Comparison of ENCODE assay signal across 19 cellular contexts in genomic region chr4:37463033-37463432, GRCh38.
DNase-seq lines count a peak whose midpoint lies in the region; ATAC-seq, FAIRE-seq and TF ChIP-seq lines count a peak whose summit lies in the region.
"Had no signal": no experiment of that assay in that cellular context is flagged by ENCODE, and none has a peak within 500 bp of the region (broad histone marks: within the 10 kb centered on the region; RNA-seq: fewer than 3 reads in every experiment).

No MANE protein-coding gene starts in this region.

- no peak for FAIRE-seq in H1 (lab: Jason Lieb, UNC)
- FAIRE-seq: GM12892, HepG2, HTR-8/SVneo had no signal

- H2AFZ ChIP-seq in GM23338, result peak overlapping the region; percentile 70; the same call in 1 of the 2 replicates
- H2AFZ ChIP-seq in H1 (ENCODE audit: low read length), result peak overlapping the region; percentile 70; the same call in 1 of the 2 replicates

- H3K9me3 Mint-ChIP-seq in GM23338 (no peaks in the 10 kb centered on the region), MCF 10A (ENCODE audit: unreplicated experiment) (no peaks in the 10 kb centered on the region)
- H3K9me3 Mint-ChIP-seq: CD4-positive, CD25-positive, alpha-beta regulatory T cell had no signal

- no peaks in the 10 kb centered on the region for H3F3A ChIP-seq in GM23338 (replicated peaks; ENCODE audit: low read depth)

- H3K27ac ChIP-seq in GM23338 (ENCODE audit: low read depth), result no peak overlapping the region
- no peak overlapping the region for H3K27ac ChIP-seq in H1 (ENCODE audit: low read depth, low read length)
- H3K27ac ChIP-seq in mucosa of rectum (ENCODE audit: low read depth in 2 of 2, low read length in 2 of 2), result peak overlapping the region; percentile 85 to 88
- H3K27ac ChIP-seq in transverse colon, result peak overlapping the region; percentile 80 to 85 (median 83)
- H3K27ac ChIP-seq: BLaER1 treated with 17β-estradiol and CSF1 and Interleukin-3, amounts not matched to agents 10 nM and 100 nM had no signal

- H3K4me2 ChIP-seq in GM23338 (no peak overlapping the region), H1 (ENCODE audit: insufficient read depth in 1 of 2, low read depth in 2 of 2, low read length in 2 of 2) (no peak overlapping the region)
- H3K4me2 ChIP-seq: BLaER1 treated with 17β-estradiol and CSF1 and Interleukin-3, amounts not matched to agents 10 nM and 100 nM had no signal

- no TSS peak for BruUV-seq in MCF 10A (replicated peaks; lab: Mats Ljungman, UMichigan)

- no peak overlapping the region for H3K14ac ChIP-seq in H1 (ENCODE audit: insufficient read length)

- H3K23me2 ChIP-seq in H1 (ENCODE audit: low read depth, low read length), result no peaks in the 10 kb centered on the region

- H2BK120ac ChIP-seq in H1 (replicated peaks; ENCODE audit: low read depth, low read length), result no peak overlapping the region

- H3K36me3 Mint-ChIP-seq in GM23338 (ENCODE audit: low read depth) (no peaks in the 10 kb centered on the region), MCF 10A (ENCODE audit: insufficient read depth, unreplicated experiment) (no peaks in the 10 kb centered on the region)
- H3K36me3 Mint-ChIP-seq: CD4-positive, CD25-positive, alpha-beta regulatory T cell had no signal

- no peak overlapping the region for H3K27ac Mint-ChIP-seq in GM23338
- no peak overlapping the region for H3K27ac Mint-ChIP-seq in MCF 10A (ENCODE audit: low read depth, unreplicated experiment)
- H3K27ac Mint-ChIP-seq: CD4-positive, CD25-positive, alpha-beta regulatory T cell had no signal

- H2BK20ac ChIP-seq in H1 (ENCODE audit: low read length), result no peak overlapping the region

- no peak overlapping the region for H3K18ac ChIP-seq in H1 (ENCODE audit: extremely low read depth, low read length)

- no peak overlapping the region for H2AK5ac ChIP-seq in H1 (ENCODE audit: low read depth, low read length)

- H3K4me1 ChIP-seq in GM23338 (ENCODE audit: insufficient read depth), result 0 out of 2 replicates have a peak, but pooled peaks cover 3% of the 10 kb centered on the region
- peaks cover 0 to 3% (median 1%) of the 10 kb centered on the region in 4 experiments; a peak in 4 of 7 replicates for H3K4me1 ChIP-seq in H1 (replicated peaks in 1 of 4; ENCODE audit: control insufficient read depth in 3 of 4, insufficient read depth in 4 of 4, low read length in 3 of 4)
- H3K4me1 ChIP-seq in mucosa of rectum (ENCODE audit: control insufficient read depth in 2 of 2, insufficient read depth in 2 of 2, low read length in 2 of 2), result peaks cover 17 to 33% of the 10 kb centered on the region in 2 donors
- H3K4me1 ChIP-seq in transverse colon, result peaks cover 0 to 17% (median 10%) of the 10 kb centered on the region in 4 donors
- H3K4me1 ChIP-seq: HAP-1 had no signal

- no peak overlapping the region for H4K91ac ChIP-seq in H1 (replicated peaks; ENCODE audit: insufficient read length, low read length)

- CTCF ChIA-PET in H1 (lab: Charles Lee; ENCODE audit: partially characterized antibody) (interaction anchor here (0.9 to 1.8 kb wide), 6 partner anchors 8 to 592 kb away, joined by 3 to 7 read pairs (median 3); no protein-coding TSS in a partner anchor), MCF 10A (lab: Yijun Ruan, JAX) (interaction anchor here (0.8 kb wide), 1 partner anchor 64 kb away, joined by 5 read pairs; no protein-coding TSS in a partner anchor)

- H2BK15ac ChIP-seq in H1 (ENCODE audit: low read length), result no peak overlapping the region

- no peaks in the 10 kb centered on the region for H4K20me1 ChIP-seq in GM23338 (replicated peaks; ENCODE audit: insufficient read depth)
- no peaks in the 10 kb centered on the region for H4K20me1 ChIP-seq in H1 (replicated peaks in 1 of 2; ENCODE audit: control insufficient read depth in 1 of 2, insufficient read depth in 2 of 2, low read length in 2 of 2)
- H4K20me1 ChIP-seq: BLaER1 treated with 17β-estradiol and CSF1 and Interleukin-3, amounts not matched to agents 10 nM and 100 nM had no signal

- no peak overlapping the region for H3K4me3 ChIP-seq in GM23338
- no peak overlapping the region for H3K4me3 ChIP-seq in H1 (ENCODE audit: extremely low read depth in 1 of 4, insufficient read depth in 2 of 4, low read depth in 3 of 4, low read length in 4 of 4)
- peak overlapping the region; percentile 10 to 62 for H3K4me3 ChIP-seq in mucosa of rectum (ENCODE audit: low read length in 2 of 2)
- H3K4me3 ChIP-seq in transverse colon, result peak overlapping the region in 1 of 4 donors; percentile 23
- H3K4me3 ChIP-seq: BLaER1 treated with 17β-estradiol and CSF1 and Interleukin-3, amounts not matched to agents 10 nM and 100 nM; HAP-1 had no signal

- TF ChIP-seq RAD21 in H1 (IDR thresholded peaks at IDR 0.05 in 1 of 2, conservative IDR thresholded peaks at IDR 0.05 in 1 of 2; ENCODE audit: low read depth in 2 of 2, low read length in 2 of 2), result no peak

- no peak overlapping the region for H4K8ac ChIP-seq in H1 (ENCODE audit: extremely low read depth, insufficient read depth, low read length)

- H3K9ac ChIP-seq in H1 (replicated peaks in 1 of 4; ENCODE audit: extremely low read depth in 1 of 4, low read depth in 3 of 4, low read length in 3 of 4), result no peak overlapping the region
- H3K9ac ChIP-seq in mucosa of rectum (ENCODE audit: low read depth in 1 of 2, low read length in 2 of 2), result peak overlapping the region; percentile 41 to 49
- H3K9ac ChIP-seq: BLaER1 treated with 17β-estradiol and CSF1 and Interleukin-3, amounts not matched to agents 10 nM and 100 nM had no signal

- no peak for TF ChIP-seq EP300 in H1 (IDR thresholded peaks at IDR 0.05; ENCODE audit: borderline replicate concordance in 1 of 2, low read depth in 2 of 2, low read length in 2 of 2)
- no peak for TF ChIP-seq EP300 in transverse colon (IDR thresholded peaks at IDR 0.05; ENCODE audit: low read depth)

- DNase-seq in GM23338 (ENCODE audit: low spot score) (no peak), H1 (ENCODE audit: low read depth in 1 of 2, low spot score in 2 of 2) (no peak), transverse colon (peak; percentile 51), MCF 10A (ENCODE audit: unreplicated experiment) (no peak), OCI-M2 (lab: John Stamatoyannopoulos, UW; ENCODE audit: unreplicated experiment) (no peak), DMS153 treated with DMSO at 0.1 percent for 48 hours (lab: John Stamatoyannopoulos, UW; ENCODE audit: unreplicated experiment) (no peak)
- no peak for DNase-seq in stimulated activated naive CD4-positive, alpha-beta T cell treated with Interleukin-2 at 50 U/mL for 16 hours (lab: John Stamatoyannopoulos, UW)
- DNase-seq: ACHN; CD4-positive, CD25-positive, alpha-beta regulatory T cell; DMS153; DND-41; GDM1; GOT3 had no signal

- H3K27me3 ChIP-seq in GM23338 (ENCODE audit: insufficient read depth) (no peaks in the 10 kb centered on the region), H1 (replicated peaks in 1 of 4; ENCODE audit: control insufficient read depth in 3 of 4, extremely low read depth in 1 of 4, insufficient read depth in 3 of 4, low read length in 3 of 4) (no peaks in the 10 kb centered on the region), mucosa of rectum (ENCODE audit: control insufficient read depth in 2 of 2, insufficient read depth in 2 of 2, low read length in 2 of 2) (no peaks in the 10 kb centered on the region), transverse colon (no peaks in the 10 kb centered on the region)
- H3K27me3 ChIP-seq: BLaER1 treated with 17β-estradiol and CSF1 and Interleukin-3, amounts not matched to agents 10 nM and 100 nM had no signal

- no peak for TF ChIP-seq CTCF in GM23338 (conservative IDR thresholded peaks at IDR 0.05; ENCODE audit: low read depth in 2 of 2)
- TF ChIP-seq CTCF in H1 (IDR thresholded peaks at IDR 0.05; ENCODE audit: control extremely low read depth in 1 of 3, insufficient read depth in 1 of 3, low read depth in 1 of 3, low read length in 3 of 3), result no peak
- no peak for TF ChIP-seq CTCF in transverse colon (IDR thresholded peaks at IDR 0.05)
- no peak for TF ChIP-seq CTCF in MCF 10A (IDR thresholded peaks at IDR 0.05; ENCODE audit: unreplicated experiment)

- 0 out of 3 replicates have a peak, but pooled peaks have one; percentile 32 for ATAC-seq in GM23338
- ATAC-seq: HepG2 had no signal

- intact Hi-C loops in transverse colon (cut with DNase I; ENCODE audit: low total_unique reads) (no loop called here), MCF 10A (cut with micrococcal nuclease) (no loop called here)

- H2BK5ac ChIP-seq in H1 (ENCODE audit: low read depth, low read length), result no peak overlapping the region

- no peaks in the 10 kb centered on the region for H3K79me2 ChIP-seq in GM23338 (replicated peaks; ENCODE audit: insufficient read depth)
- no peaks in the 10 kb centered on the region for H3K79me2 ChIP-seq in H1 (ENCODE audit: control insufficient read depth in 1 of 2, insufficient read depth in 2 of 2, low read length in 2 of 2)

- no peak overlapping the region for H3K4me3 Mint-ChIP-seq in GM23338
- no peak overlapping the region for H3K4me3 Mint-ChIP-seq in MCF 10A (ENCODE audit: unreplicated experiment)
- H3K4me3 Mint-ChIP-seq: CD4-positive, CD25-positive, alpha-beta regulatory T cell had no signal

- in situ Hi-C loops in transverse colon (cut with MboI; ENCODE audit: low pct_ligation_motif_present in 1 of 4, low pct_unique_long_range_greater_than_20kb in 1 of 4, low sequenced_read_pairs in 3 of 4), result no loop called here

- POLR2A ChIA-PET in H1 (lab: Charles Lee; ENCODE audit: partially characterized antibody) (no interaction called here), MCF 10A (lab: Yijun Ruan, JAX) (no interaction called here)

- TF ChIP-seq POLR2A in H1 (IDR thresholded peaks at IDR 0.05; ENCODE audit: control extremely low read depth in 1 of 2, low read depth in 2 of 2, low read length in 2 of 2), result no peak
- TF ChIP-seq POLR2A in transverse colon (IDR thresholded peaks at IDR 0.05), result no peak

- no peak overlapping the region for H3K4ac ChIP-seq in H1 (replicated peaks; ENCODE audit: insufficient read length, low read depth, low read length)

- 95% methylated on average over 4 of the region's 4 CpGs; no CpG with 5 or more reads in 1 of the 2 experiments for WGBS in H1 (ENCODE audit: extremely low coverage in 1 of 2, insufficient coverage in 1 of 2, insufficient read length in 1 of 2, insufficient replicate concordance in 2 of 2, low coverage in 1 of 2, low lambda C conversion rate in 2 of 2, missing lambda C conversion rate in 1 of 2), 2 experiments
- 25 to 52% methylated on average over 2 to 4 of the region's 4 CpGs for WGBS in transverse colon (ENCODE audit: low coverage in 1 of 2), 2 donors

- H3K9me2 ChIP-seq in GM23338 (ENCODE audit: insufficient read depth), result no peaks in the 10 kb centered on the region

- H3K36me3 ChIP-seq in GM23338 (ENCODE audit: insufficient read depth) (no peaks in the 10 kb centered on the region), H1 (ENCODE audit: control insufficient read depth in 2 of 4, insufficient read depth in 4 of 4, low read length in 3 of 4) (no peaks in the 10 kb centered on the region), mucosa of rectum (ENCODE audit: control insufficient read depth in 2 of 2, insufficient read depth in 2 of 2, low read length in 2 of 2) (no peaks in the 10 kb centered on the region), transverse colon (no peaks in the 10 kb centered on the region)
- H3K36me3 ChIP-seq: BLaER1 treated with 17β-estradiol and CSF1 and Interleukin-3, amounts not matched to agents 10 nM and 100 nM; HAP-1 had no signal

- H3K56ac ChIP-seq in H1 (replicated peaks; ENCODE audit: insufficient read length, low read depth, low read length), result no peak overlapping the region

- no peak overlapping the region for H4K5ac ChIP-seq in H1 (ENCODE audit: insufficient read length, low read depth, low read length)

- H3K79me1 ChIP-seq in H1 (ENCODE audit: low read depth, low read length), result no peaks in the 10 kb centered on the region

- no peak overlapping the region for H3K23ac ChIP-seq in H1 (ENCODE audit: insufficient read length)

- no peaks in the 10 kb centered on the region for H3K9me3 ChIP-seq in H1 (ENCODE audit: insufficient read depth in 2 of 2, low read depth in 1 of 2, low read length in 1 of 2)
- no peaks in the 10 kb centered on the region for H3K9me3 ChIP-seq in mucosa of rectum (ENCODE audit: control insufficient read depth in 2 of 2, low read length in 2 of 2)
- no peaks in the 10 kb centered on the region for H3K9me3 ChIP-seq in transverse colon
- H3K9me3 ChIP-seq: BLaER1 treated with 17β-estradiol and CSF1 and Interleukin-3, amounts not matched to agents 10 nM and 100 nM; HAP-1 had no signal

- H3K4me1 Mint-ChIP-seq in GM23338 (peaks cover 18% of the 10 kb centered on the region), MCF 10A (ENCODE audit: insufficient read depth, unreplicated experiment) (no peaks in the 10 kb centered on the region)

- H3K27me3 Mint-ChIP-seq in GM23338 (ENCODE audit: insufficient read depth, low read depth, poor library complexity) (peaks cover 3% of the 10 kb centered on the region), MCF 10A (ENCODE audit: insufficient read depth, unreplicated experiment) (no peaks in the 10 kb centered on the region)

- no peak overlapping the region for H2BK12ac ChIP-seq in H1 (ENCODE audit: low read depth, low read length)

Comparison
In these comparisons a context has a peak if more than half of its experiments do, and no peak if none do; other contexts are left out.
1. H3K27ac ChIP-seq: peak in mucosa of rectum (2 of 2) and transverse colon (4 of 4); none in GM23338 (single experiment) and H1 (single experiment).
2. H3K4me3 ChIP-seq: peak in mucosa of rectum (2 of 2); none in GM23338 (single experiment) and H1 (0 of 4).
3. H3K9ac ChIP-seq: peak in mucosa of rectum (2 of 2); none in H1 (0 of 4).